Comparison of ENCODE assay signal across 7 cellular contexts in genomic region chr20:33211817-33212424, GRCh38. TPM values are rescaled to one million over a fixed set of nuclear protein-coding genes. Genes with fewer than 3 reads are reported as not detected.
DNase-seq lines count a peak whose midpoint lies in the region; ATAC-seq, FAIRE-seq and TF ChIP-seq lines count a peak whose summit lies in the region.

No MANE protein-coding gene starts in this region.

- H3K4me3 ChIP-seq in Jurkat, Clone E6-1 (ENCODE audit: low read length): no peak overlapping the region
- H3K4me3 ChIP-seq in bronchial epithelial cell (ENCODE audit: low read depth, low read length): no peak overlapping the region

- TF ChIP-seq CTCF in bronchial epithelial cell (IDR thresholded peaks at IDR 0.05; ENCODE audit: insufficient read depth, low read length, severe bottlenecking): peak; percentile 65

- FAIRE-seq in bronchial epithelial cell (lab: Jason Lieb, UNC): no peak

- peak; percentile 30 for DNase-seq in EH (ENCODE audit: low read depth)
- DNase-seq in Jurkat, Clone E6-1 (ENCODE audit: low read depth, low spot score): peak; percentile 60
- DNase-seq in OCI-M1 (lab: John Stamatoyannopoulos, UW): peak; percentile 42
- peak; percentile 65 for DNase-seq in bronchial epithelial cell (ENCODE audit: low read depth)
- DNase-seq in medulla oblongata (ENCODE audit: extremely low spot score): peak; percentile 8

- H3K27me3 ChIP-seq in bronchial epithelial cell (ENCODE audit: control insufficient read depth, insufficient read depth, low read length): no peaks in the 10 kb centered on the region

- ATAC-seq in GM19467 (IDR thresholded peaks at IDR 0.05; ENCODE audit: unreplicated experiment): no peak
- ATAC-seq in HG02885 (IDR thresholded peaks at IDR 0.05; ENCODE audit: poor library complexity, unreplicated experiment): no peak

- H3K36me3 ChIP-seq in bronchial epithelial cell (ENCODE audit: control insufficient read depth, insufficient read depth, low read length): no peaks in the 10 kb centered on the region

RNA-seq across cellular contexts. Expression of gene BPIFA3, which starts 5.2 kb away (rescaled TPM):
- polyA plus RNA-seq in Jurkat, Clone E6-1 (2012; ENCODE audit: insufficient read depth, insufficient read length): not detected
- total RNA-seq in bronchial epithelial cell: not detected in 2 replicates

RNA-seq across cellular contexts. Expression of gene BPIFA1, which starts 23.9 kb away (rescaled TPM):
- polyA plus RNA-seq in Jurkat, Clone E6-1 (2012; ENCODE audit: insufficient read depth, insufficient read length): not detected
- total RNA-seq in bronchial epithelial cell: not detected in 2 replicates

RNA-seq across cellular contexts. Expression of gene BPIFA2, which starts 44.0 kb away (rescaled TPM):
- not detected for polyA plus RNA-seq in Jurkat, Clone E6-1 (2012; ENCODE audit: insufficient read depth, insufficient read length)
- total RNA-seq in bronchial epithelial cell: not detected in 2 replicates

Comparison
In these comparisons a context has a peak if more than half of its experiments do, and no peak if none do; other contexts are left out.
1. DNase-seq: peak in every context shown above with its lines; median percentile 65 in bronchial epithelial cell; 60 in Jurkat, Clone E6-1; 42 in OCI-M1; 30 in EH; 8 in medulla oblongata.